ENCODE assay signal across 8 cellular contexts in the genomic region with DNA sequence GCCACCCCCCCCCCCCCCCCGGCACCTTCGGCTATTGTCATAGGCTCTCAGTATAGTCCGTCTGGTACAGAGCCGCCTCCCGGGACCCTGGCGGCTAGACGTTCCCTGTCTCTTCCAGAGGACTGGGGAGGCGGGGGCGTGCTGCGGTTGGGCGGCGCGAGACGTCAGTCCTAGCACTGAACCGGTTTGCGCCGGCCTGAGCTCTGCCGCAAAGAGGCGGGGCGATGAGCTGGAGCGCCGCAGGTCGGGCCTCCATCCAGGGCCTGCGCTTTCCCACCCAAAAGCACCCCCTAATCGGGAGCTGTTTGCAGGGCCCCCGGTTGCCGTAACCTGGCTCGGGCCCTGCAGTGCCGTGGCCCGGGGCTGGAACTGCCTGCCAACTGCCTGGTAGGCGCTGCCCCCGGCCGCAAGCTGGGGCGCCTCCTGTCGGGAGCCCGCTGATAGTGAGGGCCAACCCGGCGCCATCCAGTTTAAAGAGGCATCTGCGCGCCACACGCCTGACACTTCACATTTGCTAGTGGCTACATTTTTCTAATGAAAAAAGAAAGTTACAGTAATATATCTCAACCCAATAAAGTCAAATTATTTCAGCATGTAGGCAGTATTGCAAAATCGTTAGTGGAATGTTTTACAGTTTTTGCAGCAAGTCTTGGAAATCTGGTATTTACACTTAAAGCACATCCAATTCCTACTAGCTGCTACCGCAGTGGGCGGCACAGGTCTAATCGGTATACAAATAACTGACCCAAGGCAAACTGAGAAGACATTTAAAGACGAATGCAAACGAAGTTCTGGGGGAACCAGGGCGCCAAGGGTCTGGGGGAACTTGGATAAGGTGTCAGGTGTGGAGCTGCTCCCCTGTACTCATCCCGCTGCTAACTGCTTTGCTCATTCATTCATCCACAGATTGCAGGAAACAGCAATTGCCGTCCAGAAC. TPM values are rescaled to one million over a fixed set of nuclear protein-coding genes. Genes with fewer than 3 reads are reported as not detected.
DNase-seq lines count a peak whose midpoint lies in the region; ATAC-seq lines count a peak whose summit lies in the region.

No MANE protein-coding gene starts in this region.

- peak overlapping the region; percentile 83 for H3K4me3 Mint-ChIP-seq in memory B cell

- H3K9me3 Mint-ChIP-seq in memory B cell: no peaks in the 10 kb centered on the region

- H3K36me3 Mint-ChIP-seq in memory B cell: no peaks in the 10 kb centered on the region

- H3K4me1 Mint-ChIP-seq in memory B cell: peaks cover 16% of the 10 kb centered on the region

- ATAC-seq in GM19023 (IDR thresholded peaks at IDR 0.05; ENCODE audit: unreplicated experiment) (peak; percentile 86), HG03196 (IDR thresholded peaks at IDR 0.05; ENCODE audit: unreplicated experiment) (peak; percentile 91), memory B cell (ENCODE audit: low read depth) (peak; percentile 80)

- DNase-seq in AML-193 (lab: John Stamatoyannopoulos, UW): peak; percentile 95 to 99
- DNase-seq in NCI-H446 treated with DMSO at 0.1 percent for 48 hours (lab: John Stamatoyannopoulos, UW): peak; percentile 98
- DNase-seq in activated CD4-positive, alpha-beta T cell treated with anti-CD3 and anti-CD28 coated beads for 48 hours: peak; percentile 98
- DNase-seq in dermis blood vessel endothelial cell: peak; percentile 99
- DNase-seq in memory B cell (ENCODE audit: low spot score in 2 of 2): peak; percentile 87 to 92
- peak; percentile 89 for DNase-seq in stimulated activated CD8-positive, alpha-beta memory T cell treated with anti-CD3 and anti-CD28 coated beads, Interleukin-12 subunit alpha, Interleukin-12 subunit beta, amount 100 ng/mL, for 1 hour (ENCODE audit: low read depth)

- no peaks in the 10 kb centered on the region for H3K27me3 Mint-ChIP-seq in memory B cell

- H3K27ac Mint-ChIP-seq in memory B cell: peak overlapping the region; percentile 93

RNA-seq across cellular contexts. Expression of gene USP22, which starts 0.8 kb away (rescaled TPM):
- total RNA-seq in dermis blood vessel endothelial cell: 342 TPM in 2 replicates

Comparison
In these comparisons a context has a peak if more than half of its experiments do, and no peak if none do; other contexts are left out.
1. Peak in every context shown above with its lines: DNase-seq and ATAC-seq.